In genomic region chr1:235971571-235972315, GRCh38 we compare ENCODE assay signal across 1 cellular context.
A peak's percentile ranks its signal among the peaks of the same experiment; 100 is the strongest.
TF ChIP-seq lines count a peak whose summit lies in the region.

No MANE protein-coding gene starts in this region.

TF ChIP-seq in HepG2, 621 proteins besides CTCF, POLR2A, EP300 and RAD21 (continued from another document and continues in another):
- TF ChIP-seq AHDC1 (CRISPR knock-in tag; IDR thresholded peaks at IDR 0.05; ENCODE audit: borderline replicate concordance) (no peak), HOXD1 (CRISPR knock-in tag; IDR thresholded peaks at IDR 0.05) (no peak), MAX (IDR thresholded peaks at IDR 0.05) (0 out of 2 replicates have a peak, but pooled peaks have one; percentile 24), SALL2 (CRISPR knock-in tag; IDR thresholded peaks at IDR 0.05) (no peak), ZNF317 (CRISPR knock-in tag; IDR thresholded peaks at IDR 0.05) (no peak), ZFP62 (CRISPR knock-in tag; IDR thresholded peaks at IDR 0.05) (no peak), ZNF746 (CRISPR knock-in tag; IDR thresholded peaks at IDR 0.05) (no peak), STAG1 (CRISPR knock-in tag; IDR thresholded peaks at IDR 0.05) (peak; percentile 84), ZNF552 (CRISPR knock-in tag; IDR thresholded peaks at IDR 0.05; ENCODE audit: borderline replicate concordance) (no peak), ZNF484 (CRISPR knock-in tag; IDR thresholded peaks at IDR 0.05; ENCODE audit: borderline replicate concordance, low read depth) (no peak), ZBTB34 (CRISPR knock-in tag; IDR thresholded peaks at IDR 0.05) (no peak), CBX2 (IDR thresholded peaks at IDR 0.05; ENCODE audit: low read depth, low read length) (no peak), CBX2 (CRISPR knock-in tag; IDR thresholded peaks at IDR 0.05; ENCODE audit: low read depth) (no peak), GATA4 (IDR thresholded peaks at IDR 0.05; ENCODE audit: borderline replicate concordance, low read depth) (no peak), SSRP1 (CRISPR knock-in tag; IDR thresholded peaks at IDR 0.05) (no peak), JDP2 (CRISPR knock-in tag; IDR thresholded peaks at IDR 0.05; ENCODE audit: borderline replicate concordance) (no peak), ZNF550 (CRISPR knock-in tag; IDR thresholded peaks at IDR 0.05; ENCODE audit: borderline replicate concordance) (no peak), HCFC1 (IDR thresholded peaks at IDR 0.05; ENCODE audit: low read depth, low read length) (no peak), ZNF644 (CRISPR knock-in tag; IDR thresholded peaks at IDR 0.05; ENCODE audit: low read depth) (no peak), TOE1 (CRISPR knock-in tag; IDR thresholded peaks at IDR 0.05) (no peak), KDM5A (IDR thresholded peaks at IDR 0.05; ENCODE audit: borderline replicate concordance, low read length) (no peak), KLF13 (CRISPR knock-in tag; IDR thresholded peaks at IDR 0.05) (no peak), ZNF609 (CRISPR knock-in tag; IDR thresholded peaks at IDR 0.05; ENCODE audit: borderline replicate concordance) (no peak), SKIL (CRISPR knock-in tag; IDR thresholded peaks at IDR 0.05; ENCODE audit: borderline replicate concordance) (no peak), ZNF577 (CRISPR knock-in tag; IDR thresholded peaks at IDR 0.05; ENCODE audit: borderline replicate concordance, low read depth) (no peak)
- TF ChIP-seq, protein P1, sequence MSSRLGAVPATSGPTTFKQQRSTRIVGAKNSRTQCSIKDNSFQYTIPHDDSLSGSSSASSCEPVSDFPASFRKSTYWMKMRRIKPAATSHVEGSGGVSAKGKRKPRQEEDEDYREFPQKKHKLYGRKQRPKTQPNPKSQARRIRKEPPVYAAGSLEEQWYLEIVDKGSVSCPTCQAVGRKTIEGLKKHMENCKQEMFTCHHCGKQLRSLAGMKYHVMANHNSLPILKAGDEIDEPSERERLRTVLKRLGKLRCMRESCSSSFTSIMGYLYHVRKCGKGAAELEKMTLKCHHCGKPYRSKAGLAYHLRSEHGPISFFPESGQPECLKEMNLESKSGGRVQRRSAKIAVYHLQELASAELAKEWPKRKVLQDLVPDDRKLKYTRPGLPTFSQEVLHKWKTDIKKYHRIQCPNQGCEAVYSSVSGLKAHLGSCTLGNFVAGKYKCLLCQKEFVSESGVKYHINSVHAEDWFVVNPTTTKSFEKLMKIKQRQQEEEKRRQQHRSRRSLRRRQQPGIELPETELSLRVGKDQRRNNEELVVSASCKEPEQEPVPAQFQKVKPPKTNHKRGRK (CRISPR knock-in tag; IDR thresholded peaks at IDR 0.05), result no peak
- TF ChIP-seq, protein P2, sequence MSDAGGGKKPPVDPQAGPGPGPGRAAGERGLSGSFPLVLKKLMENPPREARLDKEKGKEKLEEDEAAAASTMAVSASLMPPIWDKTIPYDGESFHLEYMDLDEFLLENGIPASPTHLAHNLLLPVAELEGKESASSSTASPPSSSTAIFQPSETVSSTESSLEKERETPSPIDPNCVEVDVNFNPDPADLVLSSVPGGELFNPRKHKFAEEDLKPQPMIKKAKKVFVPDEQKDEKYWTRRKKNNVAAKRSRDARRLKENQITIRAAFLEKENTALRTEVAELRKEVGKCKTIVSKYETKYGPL (CRISPR knock-in tag; IDR thresholded peaks at IDR 0.05), result no peak
- TF ChIP-seq, protein P3, sequence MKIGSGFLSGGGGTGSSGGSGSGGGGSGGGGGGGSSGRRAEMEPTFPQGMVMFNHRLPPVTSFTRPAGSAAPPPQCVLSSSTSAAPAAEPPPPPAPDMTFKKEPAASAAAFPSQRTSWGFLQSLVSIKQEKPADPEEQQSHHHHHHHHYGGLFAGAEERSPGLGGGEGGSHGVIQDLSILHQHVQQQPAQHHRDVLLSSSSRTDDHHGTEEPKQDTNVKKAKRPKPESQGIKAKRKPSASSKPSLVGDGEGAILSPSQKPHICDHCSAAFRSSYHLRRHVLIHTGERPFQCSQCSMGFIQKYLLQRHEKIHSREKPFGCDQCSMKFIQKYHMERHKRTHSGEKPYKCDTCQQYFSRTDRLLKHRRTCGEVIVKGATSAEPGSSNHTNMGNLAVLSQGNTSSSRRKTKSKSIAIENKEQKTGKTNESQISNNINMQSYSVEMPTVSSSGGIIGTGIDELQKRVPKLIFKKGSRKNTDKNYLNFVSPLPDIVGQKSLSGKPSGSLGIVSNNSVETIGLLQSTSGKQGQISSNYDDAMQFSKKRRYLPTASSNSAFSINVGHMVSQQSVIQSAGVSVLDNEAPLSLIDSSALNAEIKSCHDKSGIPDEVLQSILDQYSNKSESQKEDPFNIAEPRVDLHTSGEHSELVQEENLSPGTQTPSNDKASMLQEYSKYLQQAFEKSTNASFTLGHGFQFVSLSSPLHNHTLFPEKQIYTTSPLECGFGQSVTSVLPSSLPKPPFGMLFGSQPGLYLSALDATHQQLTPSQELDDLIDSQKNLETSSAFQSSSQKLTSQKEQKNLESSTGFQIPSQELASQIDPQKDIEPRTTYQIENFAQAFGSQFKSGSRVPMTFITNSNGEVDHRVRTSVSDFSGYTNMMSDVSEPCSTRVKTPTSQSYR (CRISPR knock-in tag; IDR thresholded peaks at IDR 0.05; ENCODE audit: borderline replicate concordance), result no peak
- TF ChIP-seq, protein P4, sequence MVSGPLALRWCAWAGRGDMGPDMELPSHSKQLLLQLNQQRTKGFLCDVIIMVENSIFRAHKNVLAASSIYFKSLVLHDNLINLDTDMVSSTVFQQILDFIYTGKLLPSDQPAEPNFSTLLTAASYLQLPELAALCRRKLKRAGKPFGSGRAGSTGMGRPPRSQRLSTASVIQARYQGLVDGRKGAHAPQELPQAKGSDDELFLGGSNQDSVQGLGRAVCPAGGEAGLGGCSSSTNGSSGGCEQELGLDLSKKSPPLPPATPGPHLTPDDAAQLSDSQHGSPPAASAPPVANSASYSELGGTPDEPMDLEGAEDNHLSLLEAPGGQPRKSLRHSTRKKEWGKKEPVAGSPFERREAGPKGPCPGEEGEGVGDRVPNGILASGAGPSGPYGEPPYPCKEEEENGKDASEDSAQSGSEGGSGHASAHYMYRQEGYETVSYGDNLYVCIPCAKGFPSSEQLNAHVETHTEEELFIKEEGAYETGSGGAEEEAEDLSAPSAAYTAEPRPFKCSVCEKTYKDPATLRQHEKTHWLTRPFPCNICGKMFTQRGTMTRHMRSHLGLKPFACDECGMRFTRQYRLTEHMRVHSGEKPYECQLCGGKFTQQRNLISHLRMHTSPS (CRISPR knock-in tag; IDR thresholded peaks at IDR 0.05; ENCODE audit: low read depth), result no peak
- TF ChIP-seq, protein P5, sequence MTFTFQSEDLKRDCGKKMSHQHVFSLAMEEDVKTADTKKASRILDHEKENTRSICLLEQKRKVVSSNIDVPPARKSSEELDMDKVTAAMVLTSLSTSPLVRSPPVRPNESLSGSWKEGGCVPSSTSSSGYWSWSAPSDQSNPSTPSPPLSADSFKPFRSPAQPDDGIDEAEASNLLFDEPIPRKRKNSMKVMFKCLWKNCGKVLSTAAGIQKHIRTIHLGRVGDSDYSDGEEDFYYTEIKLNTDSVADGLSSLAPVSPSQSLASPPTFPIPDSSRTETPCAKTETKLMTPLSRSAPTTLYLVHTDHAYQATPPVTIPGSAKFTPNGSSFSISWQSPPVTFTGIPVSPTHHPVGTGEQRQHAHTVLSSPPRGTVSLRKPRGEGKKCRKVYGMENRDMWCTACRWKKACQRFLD (CRISPR knock-in tag; IDR thresholded peaks at IDR 0.05; ENCODE audit: borderline replicate concordance), result no peak
- TF ChIP-seq, protein P6, sequence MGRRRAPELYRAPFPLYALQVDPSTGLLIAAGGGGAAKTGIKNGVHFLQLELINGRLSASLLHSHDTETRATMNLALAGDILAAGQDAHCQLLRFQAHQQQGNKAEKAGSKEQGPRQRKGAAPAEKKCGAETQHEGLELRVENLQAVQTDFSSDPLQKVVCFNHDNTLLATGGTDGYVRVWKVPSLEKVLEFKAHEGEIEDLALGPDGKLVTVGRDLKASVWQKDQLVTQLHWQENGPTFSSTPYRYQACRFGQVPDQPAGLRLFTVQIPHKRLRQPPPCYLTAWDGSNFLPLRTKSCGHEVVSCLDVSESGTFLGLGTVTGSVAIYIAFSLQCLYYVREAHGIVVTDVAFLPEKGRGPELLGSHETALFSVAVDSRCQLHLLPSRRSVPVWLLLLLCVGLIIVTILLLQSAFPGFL (CRISPR knock-in tag; IDR thresholded peaks at IDR 0.05), result no peak
